In genomic region chr19:35142531-35143230, GRCh38 we compare ENCODE assay signal across 8 cellular contexts. TPM values are rescaled to one million over a fixed set of nuclear protein-coding genes. Genes with fewer than 3 reads are reported as not detected.
DNase-seq lines count a peak whose midpoint lies in the region; ATAC-seq and TF ChIP-seq lines count a peak whose summit lies in the region.

No MANE protein-coding gene starts in this region.

- H3K4me1 ChIP-seq in BLaER1 (peaks cover 79% of the 10 kb centered on the region), HUES6 (ENCODE audit: control insufficient read depth, insufficient read depth, low read length) (peaks cover 36% of the 10 kb centered on the region), breast epithelium (peaks cover 0 to 5% of the 10 kb centered on the region in 2 donors), lower lobe of right lung (peaks cover 23% of the 10 kb centered on the region)

- TF ChIP-seq POLR2A in breast epithelium (IDR thresholded peaks at IDR 0.05) = no peak

- H3K9me3 ChIP-seq in BLaER1 = no peaks in the 10 kb centered on the region
- H3K9me3 ChIP-seq in HUES6 (ENCODE audit: control insufficient read depth, insufficient read depth, low read depth, low read length) = no peaks in the 10 kb centered on the region
- H3K9me3 ChIP-seq in breast epithelium = no peaks in the 10 kb centered on the region
- H3K9me3 ChIP-seq in lower lobe of right lung = no peaks in the 10 kb centered on the region

- H3K9ac ChIP-seq in BLaER1 (peak overlapping the region; percentile 66), HUES6 (ENCODE audit: low read length) (peak overlapping the region; percentile 29)

- no peaks in the 10 kb centered on the region for H4K20me1 ChIP-seq in BLaER1

- H3K4me2 ChIP-seq in BLaER1 = peak overlapping the region; percentile 98

- ATAC-seq in lower lobe of right lung (peak; percentile 25 to 52), GM21447 (IDR thresholded peaks at IDR 0.05; ENCODE audit: unreplicated experiment) (no peak), HG02852 (IDR thresholded peaks at IDR 0.05; ENCODE audit: unreplicated experiment) (no peak)

- no peak for DNase-seq in breast epithelium (ENCODE audit: low spot score in 2 of 2)
- no peak for DNase-seq in lower lobe of right lung
- DNase-seq in stimulated activated CD8-positive, alpha-beta memory T cell treated with anti-CD3 and anti-CD28 coated beads, Interleukin-7, amount 100 ng/mL, for 1 hour (ENCODE audit: low read depth in 2 of 2) = peak; percentile 46 to 64

- H3K27me3 ChIP-seq in BLaER1 = peaks cover 11% of the 10 kb centered on the region; the same call in 1 of the 2 replicates
- H3K27me3 ChIP-seq in HUES6 (ENCODE audit: control insufficient read depth, insufficient read depth, low read length) = peaks cover 26% of the 10 kb centered on the region
- peaks cover 0 to 19% of the 10 kb centered on the region in 2 donors for H3K27me3 ChIP-seq in breast epithelium
- peaks cover 18% of the 10 kb centered on the region for H3K27me3 ChIP-seq in lower lobe of right lung (ENCODE audit: low read depth)

- intact Hi-C loops in breast epithelium (cut with DNase I; ENCODE audit: low total_unique reads) = no loop called here
- intact Hi-C loops in lower lobe of right lung (cut with DNase I) = no loop called here

- H3K4me3 ChIP-seq in BLaER1 = peak overlapping the region; percentile 65
- H3K4me3 ChIP-seq in HUES6 (ENCODE audit: low read depth, low read length) = peak overlapping the region; percentile 78
- no peak overlapping the region for H3K4me3 ChIP-seq in WI38 (ENCODE audit: low read depth, low read length)
- peak overlapping the region in 2 of 3 donors; percentile 30 to 53 for H3K4me3 ChIP-seq in breast epithelium
- peak overlapping the region; percentile 19 for H3K4me3 ChIP-seq in lower lobe of right lung

- peak; percentile 44 for TF ChIP-seq CTCF in WI38 (IDR thresholded peaks at IDR 0.05; ENCODE audit: low read depth, low read length)
- TF ChIP-seq CTCF in breast epithelium (IDR thresholded peaks at IDR 0.05) = no peak
- TF ChIP-seq CTCF in lower lobe of right lung (IDR thresholded peaks at IDR 0.05) = peak; percentile 60

- H3K36me3 ChIP-seq in BLaER1 = no peaks in the 10 kb centered on the region
- no peaks in the 10 kb centered on the region for H3K36me3 ChIP-seq in HUES6 (ENCODE audit: control insufficient read depth, insufficient read depth, low read length)
- no peaks in the 10 kb centered on the region for H3K36me3 ChIP-seq in breast epithelium
- no peaks in the 10 kb centered on the region for H3K36me3 ChIP-seq in lower lobe of right lung

- no peak overlapping the region for H3K27ac ChIP-seq in BLaER1
- H3K27ac ChIP-seq in HUES6 (ENCODE audit: low read depth, low read length) = no peak overlapping the region
- peak overlapping the region in 1 of 2 donors; percentile 20 for H3K27ac ChIP-seq in breast epithelium
- no peak overlapping the region for H3K27ac ChIP-seq in lower lobe of right lung

RNA-seq across cellular contexts. Expression of gene FXYD7, which starts 0.4 kb away (rescaled TPM):
- total RNA-seq in breast epithelium (not detected), lower lobe of right lung (not detected)

RNA-seq across cellular contexts. Expression of gene FXYD1, which starts 4.1 kb away (rescaled TPM):
- total RNA-seq in breast epithelium (10 to 100 TPM; 15.5 to 75.5 (median 34.7) TPM), lower lobe of right lung (49.7 TPM)

RNA-seq across cellular contexts. Expression of gene LGI4, which starts 7.8 kb away (rescaled TPM):
- 10 to 100 TPM in 1 of 3 donors, 1 to 10 TPM in 2; 4.3 to 37.8 (median 5.3) TPM for total RNA-seq in breast epithelium
- total RNA-seq in lower lobe of right lung = 6.3 TPM

RNA-seq across cellular contexts. Expression of gene FXYD5, which starts 11.9 kb away (rescaled TPM):
- total RNA-seq in breast epithelium (10 to 100 TPM; 52.4 to 56.7 (median 56.2) TPM), lower lobe of right lung (152 TPM)

RNA-seq across cellular contexts. Expression of gene FXYD3, which starts 27.1 kb away (rescaled TPM):
- total RNA-seq in breast epithelium = 100 to 1,000 TPM in 2 of 3 donors, not detected in 1; 135 to 318 TPM
- 135 TPM for total RNA-seq in lower lobe of right lung

Comparison
In these comparisons a context has a peak if more than half of its experiments do, and no peak if none do; other contexts are left out.
1. CTCF ChIP-seq: peak in WI38 (single experiment) and lower lobe of right lung (single experiment); none in breast epithelium (0 of 3).
2. DNase-seq: peak in stimulated activated CD8-positive, alpha-beta memory T cell treated with anti-CD3 and anti-CD28 coated beads, Interleukin-7, amount 100 ng/mL, for 1 hour (2 of 2); none in breast epithelium (0 of 2) and lower lobe of right lung (single experiment).
3. ATAC-seq: peak in lower lobe of right lung (2 of 2); none in GM21447 (single experiment) and HG02852 (single experiment).